ENCODE assay signal across 20 cellular contexts in genomic region chr22:43890901-43891331, GRCh38. TPM values are rescaled to one million over a fixed set of nuclear protein-coding genes. Genes with fewer than 3 reads are reported as not detected.
DNase-seq lines count a peak whose midpoint lies in the region; ATAC-seq and TF ChIP-seq lines count a peak whose summit lies in the region.
"Had no signal": no experiment of that assay in that cellular context is flagged by ENCODE, and none has a peak within 500 bp of the region (broad histone marks: within the 10 kb centered on the region; RNA-seq: fewer than 3 reads in every experiment).

No MANE protein-coding gene starts in this region.

- no peaks in the 10 kb centered on the region for H3K79me2 ChIP-seq in mammary epithelial cell (ENCODE audit: insufficient read depth, low read length)

- H3K9me3 ChIP-seq in mammary epithelial cell (replicated peaks; ENCODE audit: insufficient read depth, low read length) (no peaks in the 10 kb centered on the region), aorta (ENCODE audit: control insufficient read depth, low read length) (no peaks in the 10 kb centered on the region)
- H3K9me3 ChIP-seq: right lobe of liver, upper lobe of left lung had no signal

- H2AFZ ChIP-seq in mammary epithelial cell (ENCODE audit: low read depth, low read length): peak overlapping the region; percentile 67

- H3K27ac ChIP-seq in mammary epithelial cell (ENCODE audit: insufficient read depth, low read depth, low read length): no peak overlapping the region
- no peak overlapping the region for H3K27ac ChIP-seq in aorta (ENCODE audit: low read depth in 1 of 2, low read length in 2 of 2)
- H3K27ac ChIP-seq: KMS-11, right lobe of liver, upper lobe of left lung had no signal

- H3K4me3 Mint-ChIP-seq in MCF 10A (ENCODE audit: unreplicated experiment) (no peak overlapping the region), WTC11 (peak overlapping the region; percentile 74)
- H3K4me3 Mint-ChIP-seq in activated CD4-positive, alpha-beta T cell treated with anti-CD3 and anti-CD28 coated beads, Interleukin-2, amount 10 ng/mL, durations not matched to agents 7 days and 5 days: no peak overlapping the region
- H3K4me3 Mint-ChIP-seq: activated T-cell treated with anti-CD3 and anti-CD28 coated beads, Interleukin-2, amount 50 U/mL, for 4 hours; CD8-positive, alpha-beta memory T cell; stimulated activated effector memory CD8-positive, alpha-beta T cell treated with anti-CD3 and anti-CD28 coated beads, Interleukin-12 subunit alpha, Interleukin-12 subunit beta, amount 100 ng/mL, for 72 hours had no signal

- H3K4me1 ChIP-seq in mammary epithelial cell (ENCODE audit: insufficient read depth, low read length): peaks cover 12% of the 10 kb centered on the region
- H3K4me1 ChIP-seq in aorta (ENCODE audit: control insufficient read depth in 1 of 2, insufficient read depth in 2 of 2, low read length in 2 of 2): no peaks in the 10 kb centered on the region

- CTCF ChIA-PET in mammary epithelial cell (lab: Charles Lee; ENCODE audit: low non-redundant PET): interaction anchor here (0.6 to 0.7 kb wide), 2 partner anchors 673 to 681 kb away, joined by 4 to 7 read pairs; no protein-coding TSS in a partner anchor
- CTCF ChIA-PET in MCF 10A (lab: Yijun Ruan, JAX): interaction anchor here (0.6 to 1.2 kb wide), 2 partner anchors 55 to 71 kb away, joined by 3 to 4 read pairs; no protein-coding TSS in a partner anchor
- CTCF ChIA-PET in WTC11 (lab: Charles Lee): interaction anchor here (0.9 to 14.0 kb wide), 8 partner anchors 7 to 167 kb away, joined by 3 to 162 read pairs (median 3); partner anchors contain the start of gene EFCAB6
- CTCF ChIA-PET in activated CD4-positive, alpha-beta T cell treated with anti-CD3 and anti-CD28 coated beads, Interleukin-2, amount 10 ng/mL, durations not matched to agents 7 days and 5 days (lab: Charles Lee): no interaction called here

- DNase-seq in mammary epithelial cell (peak; percentile 24), MCF 10A (ENCODE audit: unreplicated experiment) (no peak), WTC11 (ENCODE audit: low spot score) (peak; percentile 35), left lobe of liver (ENCODE audit: low spot score) (no peak), aorta (peak; percentile 38 to 59), HT-29 (ENCODE audit: low spot score) (no peak), SW480 (ENCODE audit: low spot score) (no peak)
- DNase-seq in activated CD4-positive, alpha-beta T cell treated with anti-CD3 and anti-CD28 coated beads, Interleukin-2, amount 10 ng/mL, durations not matched to agents 7 days and 5 days: no peak
- DNase-seq: activated T-cell treated with anti-CD3 and anti-CD28 coated beads, Interleukin-2, amount 50 U/mL, for 4 hours; CD8-positive, alpha-beta memory T cell; central memory CD4-positive, alpha-beta T cell; effector memory CD8-positive, alpha-beta T cell; midbrain; NCI-H345; OCI-M1 had no signal

- intact Hi-C loops in mammary epithelial cell (cut with micrococcal nuclease): loop anchor here (2.0 kb wide), 1 partner anchor 56 kb away; no protein-coding TSS in a partner anchor
- intact Hi-C loops in MCF 10A (cut with micrococcal nuclease): no loop called here
- intact Hi-C loops in aorta (cut with DNase I): no loop called here

- no peaks in the 10 kb centered on the region for H4K20me1 ChIP-seq in mammary epithelial cell (ENCODE audit: insufficient read depth, low read length)

- dilution Hi-C loops in mammary epithelial cell (cut with HindIII; ENCODE audit: low sequenced_read_pairs): no loop called here

- H3K4me1 Mint-ChIP-seq in MCF 10A (ENCODE audit: insufficient read depth, unreplicated experiment) (no peaks in the 10 kb centered on the region), WTC11 (no peaks in the 10 kb centered on the region)
- no peaks in the 10 kb centered on the region for H3K4me1 Mint-ChIP-seq in activated CD4-positive, alpha-beta T cell treated with anti-CD3 and anti-CD28 coated beads, Interleukin-2, amount 10 ng/mL, durations not matched to agents 7 days and 5 days
- H3K4me1 Mint-ChIP-seq: stimulated activated effector memory CD8-positive, alpha-beta T cell treated with anti-CD3 and anti-CD28 coated beads, Interleukin-12 subunit alpha, Interleukin-12 subunit beta, amount 100 ng/mL, for 72 hours had no signal

- no TSS peak for BruUV-seq in mammary epithelial cell (replicated peaks; lab: Mats Ljungman, UMichigan)
- no TSS peak for BruUV-seq in MCF 10A (replicated peaks; lab: Mats Ljungman, UMichigan)

- H3K36me3 ChIP-seq in mammary epithelial cell (ENCODE audit: insufficient read depth, low read length) (no peaks in the 10 kb centered on the region), aorta (ENCODE audit: control insufficient read depth in 1 of 2, insufficient read depth in 2 of 2, low read length in 1 of 2) (no peaks in the 10 kb centered on the region)
- H3K36me3 ChIP-seq: right lobe of liver, upper lobe of left lung had no signal

- H3K9ac ChIP-seq in mammary epithelial cell (ENCODE audit: insufficient read depth, low read length): no peak overlapping the region
- H3K9ac ChIP-seq: KMS-11 had no signal

- in situ Hi-C loops in mammary epithelial cell (cut with MboI; ENCODE audit: low sequenced_read_pairs in 2 of 2): loop anchor here in 1 of 2 donors (10.0 kb wide), 1 partner anchor 54 kb away; no protein-coding TSS in a partner anchor

- POLR2A ChIA-PET in MCF 10A (lab: Yijun Ruan, JAX): no interaction called here
- POLR2A ChIA-PET in WTC11 (lab: Charles Lee): no interaction called here
- POLR2A ChIA-PET in activated CD4-positive, alpha-beta T cell treated with anti-CD3 and anti-CD28 coated beads, Interleukin-2, amount 10 ng/mL, durations not matched to agents 7 days and 5 days (lab: Charles Lee): no interaction called here

- H3K4me3 ChIP-seq in mammary epithelial cell (replicated peaks in 1 of 3; ENCODE audit: insufficient read depth in 1 of 3, low read depth in 2 of 3, low read length in 3 of 3) (peak overlapping the region in 2 of 3 experiments; percentile 26 to 36), aorta (ENCODE audit: low read length in 2 of 2) (no peak overlapping the region)
- H3K4me3 ChIP-seq: right lobe of liver, upper lobe of left lung had no signal

- H3K27me3 Mint-ChIP-seq in MCF 10A (ENCODE audit: insufficient read depth, unreplicated experiment): peaks cover 30% of the 10 kb centered on the region
- peaks cover 14% of the 10 kb centered on the region for H3K27me3 Mint-ChIP-seq in WTC11 (ENCODE audit: low read depth)
- peaks cover 34% of the 10 kb centered on the region for H3K27me3 Mint-ChIP-seq in activated CD4-positive, alpha-beta T cell treated with anti-CD3 and anti-CD28 coated beads, Interleukin-2, amount 10 ng/mL, durations not matched to agents 7 days and 5 days

- peak overlapping the region; percentile 90 for H3K4me2 ChIP-seq in mammary epithelial cell (ENCODE audit: insufficient read depth, low read depth, low read length)
- H3K4me2 ChIP-seq: KMS-11 had no signal

- H3K36me3 Mint-ChIP-seq in MCF 10A (ENCODE audit: insufficient read depth, unreplicated experiment) (peaks cover 6% of the 10 kb centered on the region), WTC11 (no peaks in the 10 kb centered on the region; the same call in 1 of the 2 replicates)
- no peaks in the 10 kb centered on the region for H3K36me3 Mint-ChIP-seq in activated CD4-positive, alpha-beta T cell treated with anti-CD3 and anti-CD28 coated beads, Interleukin-2, amount 10 ng/mL, durations not matched to agents 7 days and 5 days (ENCODE audit: low read depth)
- H3K36me3 Mint-ChIP-seq: CD8-positive, alpha-beta memory T cell; stimulated activated effector memory CD8-positive, alpha-beta T cell treated with anti-CD3 and anti-CD28 coated beads, Interleukin-12 subunit alpha, Interleukin-12 subunit beta, amount 100 ng/mL, for 72 hours had no signal

- ATAC-seq in WTC11 (peak; percentile 4; the same call in 1 of the 2 replicates), left lobe of liver (peak; percentile 8), aorta (ENCODE audit: low FRiP score) (no peak)
- ATAC-seq: effector memory CD8-positive, alpha-beta T cell; stimulated activated effector memory CD8-positive, alpha-beta T cell treated with anti-CD3 and anti-CD28 coated beads, Interleukin-12 subunit alpha, Interleukin-12 subunit beta, amount 100 ng/mL, for 72 hours had no signal

- H3K27ac Mint-ChIP-seq in MCF 10A (ENCODE audit: low read depth, unreplicated experiment): no peak overlapping the region
- no peak overlapping the region for H3K27ac Mint-ChIP-seq in WTC11
- no peak overlapping the region for H3K27ac Mint-ChIP-seq in activated CD4-positive, alpha-beta T cell treated with anti-CD3 and anti-CD28 coated beads, Interleukin-2, amount 10 ng/mL, durations not matched to agents 7 days and 5 days
- H3K27ac Mint-ChIP-seq: CD8-positive, alpha-beta memory T cell; effector memory CD8-positive, alpha-beta T cell; stimulated activated effector memory CD8-positive, alpha-beta T cell treated with anti-CD3 and anti-CD28 coated beads, Interleukin-12 subunit alpha, Interleukin-12 subunit beta, amount 100 ng/mL, for 72 hours had no signal

- TF ChIP-seq CTCF in mammary epithelial cell (conservative IDR thresholded peaks at IDR 0.05 in 1 of 2, IDR thresholded peaks at IDR 0.05 in 1 of 2; ENCODE audit: extremely low read depth in 1 of 2, insufficient read depth in 1 of 2, low read depth in 1 of 2, low read length in 2 of 2) (no peak), MCF 10A (IDR thresholded peaks at IDR 0.05; ENCODE audit: unreplicated experiment) (no peak), WTC11 (IDR thresholded peaks at IDR 0.05) (no peak)

- H3K27me3 ChIP-seq in mammary epithelial cell (ENCODE audit: insufficient read depth, low read length) (peaks cover 6% of the 10 kb centered on the region), aorta (ENCODE audit: control insufficient read depth in 1 of 2, insufficient read depth in 2 of 2, low read length in 1 of 2) (no peaks in the 10 kb centered on the region)

- no peaks in the 10 kb centered on the region for H3K9me3 Mint-ChIP-seq in MCF 10A (ENCODE audit: unreplicated experiment)
- no peaks in the 10 kb centered on the region for H3K9me3 Mint-ChIP-seq in WTC11
- H3K9me3 Mint-ChIP-seq in activated CD4-positive, alpha-beta T cell treated with anti-CD3 and anti-CD28 coated beads, Interleukin-2, amount 10 ng/mL, durations not matched to agents 7 days and 5 days: no peaks in the 10 kb centered on the region
- H3K9me3 Mint-ChIP-seq: activated T-cell treated with anti-CD3 and anti-CD28 coated beads, Interleukin-2, amount 50 U/mL, for 4 hours; CD8-positive, alpha-beta memory T cell; effector memory CD8-positive, alpha-beta T cell; stimulated activated effector memory CD8-positive, alpha-beta T cell treated with anti-CD3 and anti-CD28 coated beads, Interleukin-12 subunit alpha, Interleukin-12 subunit beta, amount 100 ng/mL, for 72 hours had no signal

- 3% methylated on average over 16 of the region's 24 CpGs for WGBS in mammary epithelial cell (ENCODE audit: low coverage, missing lambda C conversion rate)
- WGBS in aorta, 2 donors: 14 to 18% methylated on average over 24 of the region's 24 CpGs

RNA-seq across cellular contexts. Expression of gene PNPLA5, which starts 0.9 kb away (rescaled TPM):
- total RNA-seq in mammary epithelial cell (under 1 TPM in 1 of 2 donors, not detected in 1; 0.17 TPM), MCF 10A (2022) (not detected in 2 replicates), WTC11 (2021) (5.3 to 5.9 TPM (median 5.3 TPM) in 3 replicates), left lobe of liver (not detected), aorta (not detected)
- polyA plus RNA-seq in mammary epithelial cell (0.05 TPM), aorta (under 1 TPM in 1 of 2 donors, not detected in 1; 0.50 TPM)
- not detected for polyA minus RNA-seq in mammary epithelial cell
- total RNA-seq in activated CD4-positive, alpha-beta T cell treated with anti-CD3 and anti-CD28 coated beads, Interleukin-2, amount 10 ng/mL, durations not matched to agents 7 days and 5 days: not detected
- not detected in 2 replicates for total RNA-seq in HT-29 (2014; rRNA removed; shearing (Covaris generic))
- total RNA-seq: activated T-cell treated with anti-CD3 and anti-CD28 coated beads, Interleukin-2, amount 50 U/mL, for 4 hours; CD8-positive, alpha-beta memory T cell; SK-MEL-5; upper lobe of left lung had no signal
- polyA plus RNA-seq: CD8-positive, alpha-beta memory T cell had no signal

RNA-seq across cellular contexts. Expression of gene SULT4A1, which starts 28.6 kb away (rescaled TPM):
- 1 to 10 TPM in 1 of 2 donors, under 1 TPM in 1; 0.82 to 1.5 TPM for total RNA-seq in mammary epithelial cell
- polyA plus RNA-seq in mammary epithelial cell: 0.11 TPM
- polyA minus RNA-seq in mammary epithelial cell: not detected
- total RNA-seq in MCF 10A (2022): not detected in 2 replicates
- 12.5 to 13.0 TPM (median 12.6 TPM) in 3 replicates for total RNA-seq in WTC11 (2021)
- not detected for total RNA-seq in left lobe of liver
- total RNA-seq in aorta: not detected
- 1 to 10 TPM in 1 of 2 donors, not detected in 1; 2.6 TPM for polyA plus RNA-seq in aorta
- total RNA-seq in activated CD4-positive, alpha-beta T cell treated with anti-CD3 and anti-CD28 coated beads, Interleukin-2, amount 10 ng/mL, durations not matched to agents 7 days and 5 days: not detected
- not detected in 2 replicates for total RNA-seq in HT-29 (2014; rRNA removed; shearing (Covaris generic))
- total RNA-seq: activated T-cell treated with anti-CD3 and anti-CD28 coated beads, Interleukin-2, amount 50 U/mL, for 4 hours; CD8-positive, alpha-beta memory T cell; upper lobe of left lung had no signal
- polyA plus RNA-seq: CD8-positive, alpha-beta memory T cell had no signal

RNA-seq across cellular contexts. Expression of gene PNPLA3, which starts 32.7 kb away (rescaled TPM):
- total RNA-seq in mammary epithelial cell: 10 to 100 TPM in 1 of 2 donors, 1 to 10 TPM in 1; 6.2 to 13.2 TPM
- polyA plus RNA-seq in mammary epithelial cell: 9.2 TPM
- polyA minus RNA-seq in mammary epithelial cell: 48.0 TPM
- total RNA-seq in MCF 10A (2022): 4.1 and 4.2 TPM in 2 replicates
- 17.9 to 19.8 TPM (median 19.6 TPM) in 3 replicates for total RNA-seq in WTC11 (2021)
- 72.1 TPM for total RNA-seq in left lobe of liver
- 1 to 10 TPM in 1 of 2 donors, not detected in 1; 1.3 TPM for total RNA-seq in aorta
- polyA plus RNA-seq in aorta: not detected
- not detected for total RNA-seq in activated CD4-positive, alpha-beta T cell treated with anti-CD3 and anti-CD28 coated beads, Interleukin-2, amount 10 ng/mL, durations not matched to agents 7 days and 5 days
- 0.15 TPM in 1 of 2 replicates, not detected in the other for total RNA-seq in HT-29 (2014; rRNA removed; shearing (Covaris generic))
- polyA plus RNA-seq: CD8-positive, alpha-beta memory T cell had no signal

Comparison
In these comparisons a context has a peak if more than half of its experiments do, and no peak if none do; other contexts are left out.
1. DNase-seq: peak in mammary epithelial cell (single experiment), WTC11 (single experiment) and aorta (2 of 2); none in MCF 10A (single experiment), left lobe of liver (single experiment), activated CD4-positive, alpha-beta T cell treated with anti-CD3 and anti-CD28 coated beads, Interleukin-2, amount 10 ng/mL, durations not matched to agents 7 days and 5 days (single experiment), HT-29 (single experiment) and SW480 (single experiment).
2. H3K4me3 ChIP-seq: peak in mammary epithelial cell (2 of 3); none in aorta (0 of 2).